Comparison of ENCODE assay signal across 7 cellular contexts in the genomic region with DNA sequence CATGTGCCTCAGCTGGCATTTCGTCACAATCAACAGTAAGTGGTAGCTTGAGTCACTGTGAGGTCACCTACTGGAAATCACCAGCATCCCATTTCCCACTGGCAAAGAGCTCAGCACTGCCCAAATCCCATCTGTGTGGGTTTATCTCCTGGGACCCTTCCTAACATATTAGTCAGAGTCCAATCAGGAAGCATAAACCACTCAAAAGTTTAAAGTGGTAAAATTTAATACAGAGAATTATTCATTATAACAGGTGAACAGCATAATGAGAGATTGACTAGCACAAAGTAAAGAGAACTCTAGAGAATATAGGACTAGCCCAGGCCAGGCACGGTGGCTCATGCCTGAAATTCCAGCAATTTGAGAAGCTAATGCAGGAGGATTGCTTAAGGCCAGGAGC.
A peak's percentile ranks its signal among the peaks of the same experiment; 100 is the strongest.
DNase-seq lines count a peak whose midpoint lies in the region; FAIRE-seq and TF ChIP-seq lines count a peak whose summit lies in the region.
"Not testable (repeated sequence)": the region's sequence is repeated elsewhere in the genome, so short reads cannot be mapped to it uniquely, and the experiment has no call there.

No MANE protein-coding gene starts in this region.

- H3K4me1 ChIP-seq in astrocyte (ENCODE audit: insufficient read depth, low read length): not testable (repeated sequence)

- H3K9me3 Mint-ChIP-seq in astrocyte (ENCODE audit: unreplicated experiment): not testable (repeated sequence)

- not testable (repeated sequence) for H3K4me3 Mint-ChIP-seq in astrocyte (ENCODE audit: unreplicated experiment)

- not testable (repeated sequence) for H3K27ac Mint-ChIP-seq in astrocyte (ENCODE audit: unreplicated experiment)

- not testable (repeated sequence) for TF ChIP-seq CTCF in astrocyte (IDR thresholded peaks at IDR 0.05; ENCODE audit: insufficient read depth, low read depth, low read length); epithelial cell of esophagus (IDR thresholded peaks at IDR 0.05; ENCODE audit: insufficient read depth, low read depth, low read length, missing control alignments); fibroblast of the aortic adventitia (IDR thresholded peaks at IDR 0.05; ENCODE audit: insufficient read depth, low read length)

- H3K27ac ChIP-seq in astrocyte (ENCODE audit: low read depth, low read length): peak overlapping the region; percentile 26

- not testable (repeated sequence) for FAIRE-seq in astrocyte (lab: Jason Lieb, UNC)

- not testable (repeated sequence) for H3K9me3 ChIP-seq in astrocyte (ENCODE audit: insufficient read depth, low read depth, low read length)

- not testable (repeated sequence) for H3K79me2 ChIP-seq in astrocyte (ENCODE audit: insufficient read depth, low read length)

- not testable (repeated sequence) for H3K4me1 Mint-ChIP-seq in astrocyte (ENCODE audit: low read depth, unreplicated experiment)

- not testable (repeated sequence) for H3K9ac ChIP-seq in astrocyte (ENCODE audit: low read length)

- H3K4me3 ChIP-seq in astrocyte (ENCODE audit: insufficient read depth, low read depth, low read length); epithelial cell of esophagus (ENCODE audit: low read length); fibroblast of the aortic adventitia (ENCODE audit: low read depth, low read length): not testable (repeated sequence)

- H3K4me2 ChIP-seq in astrocyte (ENCODE audit: low read length): not testable (repeated sequence)

- DNase-seq in Daoy (ENCODE audit: low read depth) (peak; percentile 6), HCEC 1CT (peak; percentile 1), LHCN-M2 (ENCODE audit: low read depth) (peak; percentile 65), astrocyte (ENCODE audit: low read depth) (peak; percentile 11), epithelial cell of esophagus (ENCODE audit: low read depth) (peak; percentile 0), fibroblast of the aortic adventitia (ENCODE audit: low read depth) (peak; percentile 2), renal cortical epithelial cell (ENCODE audit: low read depth) (peak; percentile 0)

- not testable (repeated sequence) for H3K27me3 ChIP-seq in astrocyte (ENCODE audit: insufficient read depth, low read length)

- H3K36me3 ChIP-seq in astrocyte (ENCODE audit: insufficient read depth, low read length): not testable (repeated sequence)

- not testable (repeated sequence) for H3K36me3 Mint-ChIP-seq in astrocyte (ENCODE audit: low read depth, unreplicated experiment)

- H2AFZ ChIP-seq in astrocyte (ENCODE audit: low read depth, low read length): not testable (repeated sequence)

- H4K20me1 ChIP-seq in astrocyte (ENCODE audit: insufficient read depth, low read length): not testable (repeated sequence)

- H3K27me3 Mint-ChIP-seq in astrocyte (ENCODE audit: low read depth, unreplicated experiment): not testable (repeated sequence)

Comparison
In these comparisons a context has a peak if more than half of its experiments do, and no peak if none do; other contexts are left out.
1. DNase-seq: peak in every context shown above with its lines; median percentile 65 in LHCN-M2; 11 in astrocyte; 6 in Daoy; 2 in fibroblast of the aortic adventitia; 1 in HCEC 1CT; 0 in epithelial cell of esophagus; 0 in renal cortical epithelial cell.